In genomic region chr10:43045631-43046287, GRCh38 we compare ENCODE assay signal across 18 cellular contexts. TPM values are rescaled to one million over a fixed set of nuclear protein-coding genes. Genes with fewer than 3 reads are reported as not detected.
DNase-seq lines count a peak whose midpoint lies in the region; ATAC-seq and TF ChIP-seq lines count a peak whose summit lies in the region.
"Had no signal": no experiment of that assay in that cellular context is flagged by ENCODE, and none has a peak within 500 bp of the region (broad histone marks: within the 10 kb centered on the region; RNA-seq: fewer than 3 reads in every experiment).

No MANE protein-coding gene starts in this region.

- H4K20me1 ChIP-seq in BLaER1 treated with 17β-estradiol and CSF1 and Interleukin-3, amounts not matched to agents 10 nM and 100 nM, result no peaks in the 10 kb centered on the region

- H3K36me3 ChIP-seq in BLaER1 treated with 17β-estradiol and CSF1 and Interleukin-3, amounts not matched to agents 10 nM and 100 nM, result no peaks in the 10 kb centered on the region
- H3K36me3 ChIP-seq: heart right ventricle had no signal

- ATAC-seq in GM19351 (IDR thresholded peaks at IDR 0.05; ENCODE audit: unreplicated experiment) (no peak), GM19035 (IDR thresholded peaks at IDR 0.05; ENCODE audit: unreplicated experiment) (no peak)
- ATAC-seq: right cardiac atrium had no signal

- H3K4me1 ChIP-seq in BLaER1 treated with 17β-estradiol and CSF1 and Interleukin-3, amounts not matched to agents 10 nM and 100 nM, result peaks cover 43 to 84% (median 69%) of the 10 kb centered on the region in 10 experiments

- H3K9me3 ChIP-seq in BLaER1 treated with 17β-estradiol and CSF1 and Interleukin-3, amounts not matched to agents 10 nM and 100 nM (replicated peaks in 1 of 11), result no peaks in the 10 kb centered on the region
- H3K9me3 ChIP-seq: heart right ventricle had no signal

- no peaks in the 10 kb centered on the region for H3K9me3 Mint-ChIP-seq in HFFc6
- H3K9me3 Mint-ChIP-seq: stimulated activated naive CD8-positive, alpha-beta T cell treated with anti-CD3 and anti-CD28 coated beads, Interleukin-15, Interleukin-2, amounts not matched to agents 100 ng/mL and 50 ng/mL, for 24 hours had no signal

- H3K4me3 ChIP-seq in BLaER1 treated with 17β-estradiol and CSF1 and Interleukin-3, amounts not matched to agents 10 nM and 100 nM, result no peak overlapping the region
- H3K4me3 ChIP-seq: heart right ventricle had no signal

- peak overlapping the region in 3 of 11 experiments; percentile 58 to 74 (median 63); a peak in 4 of 22 replicates for H3K9ac ChIP-seq in BLaER1 treated with 17β-estradiol and CSF1 and Interleukin-3, amounts not matched to agents 10 nM and 100 nM

- H3K4me1 Mint-ChIP-seq in HFFc6 (ENCODE audit: low read depth), result peaks cover 22% of the 10 kb centered on the region

- peaks cover 9% of the 10 kb centered on the region for H3K27me3 Mint-ChIP-seq in HFFc6 (ENCODE audit: insufficient read depth)
- H3K27me3 Mint-ChIP-seq: stimulated activated naive CD8-positive, alpha-beta T cell treated with anti-CD3 and anti-CD28 coated beads, Interleukin-15, Interleukin-2, amounts not matched to agents 100 ng/mL and 50 ng/mL, for 24 hours had no signal

- H3K27ac ChIP-seq in BLaER1 treated with 17β-estradiol and CSF1 and Interleukin-3, amounts not matched to agents 10 nM and 100 nM, result peak overlapping the region in 6 of 11 experiments; percentile 52 to 88 (median 74); a peak in 11 of 22 replicates
- H3K27ac ChIP-seq: heart right ventricle had no signal

- H3K27ac Mint-ChIP-seq in HFFc6, result no peak overlapping the region
- H3K27ac Mint-ChIP-seq: stimulated activated naive CD8-positive, alpha-beta T cell treated with anti-CD3 and anti-CD28 coated beads, Interleukin-15, Interleukin-2, amounts not matched to agents 100 ng/mL and 50 ng/mL, for 24 hours had no signal

- DNase-seq in Kasumi-1 (lab: John Stamatoyannopoulos, UW) (peak; percentile 37 to 48), islet precursor cell (peak; percentile 42), posterior vena cava (ENCODE audit: low spot score) (peak; percentile 68), HFFc6 (no peak)
- DNase-seq: activated naive CD4-positive, alpha-beta T cell treated with Interleukin-2 at 50 U/mL for 16 hours; Calu3; heart right ventricle; KG1; NCI-H1092; NCI-H69; SHP77 treated with DMSO at 0.1 percent for 48 hours; stimulated activated CD4-positive, alpha-beta T cell treated with anti-CD3 and anti-CD28 coated beads, Interleukin-1b, Interleukin-23, amount 100 ng/mL, for 48 hours; T-helper 2 cell had no signal

- no peaks in the 10 kb centered on the region for H3K27me3 ChIP-seq in BLaER1 treated with 17β-estradiol and CSF1 and Interleukin-3, amounts not matched to agents 10 nM and 100 nM

- intact Hi-C loops in posterior vena cava (cut with DNase I), result no loop called here

- H3K4me3 Mint-ChIP-seq in HFFc6, result no peak overlapping the region
- H3K4me3 Mint-ChIP-seq: stimulated activated naive CD8-positive, alpha-beta T cell treated with anti-CD3 and anti-CD28 coated beads, Interleukin-15, Interleukin-2, amounts not matched to agents 100 ng/mL and 50 ng/mL, for 24 hours had no signal

- no peak for TF ChIP-seq CTCF in HFFc6 (IDR thresholded peaks at IDR 0.05)

- H3K36me3 Mint-ChIP-seq in HFFc6 (ENCODE audit: low read depth), result no peaks in the 10 kb centered on the region

- H3K4me2 ChIP-seq in BLaER1 treated with 17β-estradiol and CSF1 and Interleukin-3, amounts not matched to agents 10 nM and 100 nM, result peak overlapping the region; percentile 54 to 98 (median 89); a peak in 21 of 22 replicates

RNA-seq across cellular contexts. Expression of gene RET, which starts 31.1 kb away (rescaled TPM):
- 1 to 10 TPM; 1.0 to 1.3 TPM for total RNA-seq in posterior vena cava
- total RNA-seq in HFFc6 (2021; fragmentation: NEBNext Ultra II Directional; extraction: Animal tissue kit (Norgen Biotek cat#: 25700)), result under 1 TPM in 5 of 6 experiments, not detected in 1; 0.08 to 0.62 (median 0.46) TPM
- total RNA-seq: Calu3 had no signal
